Comparison of ENCODE assay signal across 1 cellular context in genomic region chr22:21867528-21868266, GRCh38.
A peak's percentile ranks its signal among the peaks of the same experiment; 100 is the strongest.
TF ChIP-seq lines count a peak whose summit lies in the region.

Gene MAPK1 (minus strand): TSS chr22:21867645. CDS start chr22:21867440, 205 bp downstream.

TF ChIP-seq in GM12878, 131 proteins besides CTCF, POLR2A, EP300 and RAD21 (continued from another document):
- TF ChIP-seq CUX1 (IDR thresholded peaks at IDR 0.05; ENCODE audit: insufficient replicate concordance, low read depth, low read length) (no peak), MYC (IDR thresholded peaks at IDR 0.05; ENCODE audit: insufficient read depth, insufficient read length, insufficient replicate concordance, low read length, severe bottlenecking) (peak; percentile 76), PKNOX1 (IDR thresholded peaks at IDR 0.05) (peak; percentile 88), MXI1 (IDR thresholded peaks at IDR 0.05; ENCODE audit: low read depth, low read length) (peak; percentile 74; the same call in 1 of the 2 replicates), MEF2A (IDR thresholded peaks at IDR 0.05; ENCODE audit: insufficient read depth, low read depth, low read length) (peak; percentile 58; the same call in 1 of the 2 replicates), EED (IDR thresholded peaks at IDR 0.05; ENCODE audit: low read depth) (peak; percentile 26; the same call in 1 of the 2 replicates), POLR2AphosphoS5 (IDR thresholded peaks at IDR 0.05; ENCODE audit: low read length) (peak; percentile 97), RBBP5 (conservative IDR thresholded peaks at IDR 0.05) (peak; percentile 81; the same call in 1 of the 2 replicates), KLF5 (IDR thresholded peaks at IDR 0.05; ENCODE audit: partially characterized antibody) (peak; percentile 88), FOXM1 (IDR thresholded peaks at IDR 0.05; ENCODE audit: low read depth, low read length) (peak; percentile 51; the same call in 1 of the 2 replicates), KAT2A (conservative IDR thresholded peaks at IDR 0.05; ENCODE audit: control insufficient read depth, low read depth, low read length) (no peak)
